7 cellular contexts compared by ENCODE assay signal in genomic region chr3:32816439-32817194, GRCh38. TPM values are rescaled to one million over a fixed set of nuclear protein-coding genes. Genes with fewer than 3 reads are reported as not detected.
DNase-seq lines count a peak whose midpoint lies in the region; ATAC-seq and TF ChIP-seq lines count a peak whose summit lies in the region.

No MANE protein-coding gene starts in this region.

- peaks cover 43% of the 10 kb centered on the region for H3K27me3 Mint-ChIP-seq in central memory CD8-positive, alpha-beta T cell

- no peaks in the 10 kb centered on the region for H3K27me3 ChIP-seq in Loucy (ENCODE audit: insufficient read depth, low read length, poor library complexity, severe bottlenecking)
- peaks cover 6 to 47% of the 10 kb centered on the region in 2 donors for H3K27me3 ChIP-seq in right lobe of liver
- no peaks in the 10 kb centered on the region for H3K27me3 ChIP-seq in testis
- no peaks in the 10 kb centered on the region for H3K27me3 ChIP-seq in WERI-Rb-1 (ENCODE audit: insufficient read depth, low read depth, severe bottlenecking)

- H3K9me3 Mint-ChIP-seq in central memory CD8-positive, alpha-beta T cell, result no peaks in the 10 kb centered on the region

- peaks cover 17% of the 10 kb centered on the region; the same call in 1 of the 2 replicates for H3F3A ChIP-seq in Loucy (ENCODE audit: low read depth)

- peaks cover 51% of the 10 kb centered on the region for H3K79me2 ChIP-seq in Loucy (ENCODE audit: insufficient read depth, low read length)

- H3K27ac ChIP-seq in right lobe of liver (no peak overlapping the region), testis (peak overlapping the region in 1 of 2 donors; percentile 10), WERI-Rb-1 (no peak overlapping the region)

- H4K20me1 ChIP-seq in Loucy (ENCODE audit: insufficient read depth, low read length, poor library complexity, severe bottlenecking), result peaks cover 23% of the 10 kb centered on the region

- intact Hi-C loops in right lobe of liver (cut with DNase I) (no loop called here), testis (cut with DNase I; ENCODE audit: low total_unique reads) (no loop called here)

- no peak for ATAC-seq in central memory CD8-positive, alpha-beta T cell (replicated peaks; ENCODE audit: extremely low read depth, poor library complexity, severe bottlenecking)
- ATAC-seq in right lobe of liver, result no peak
- no peak for ATAC-seq in GM19455 (IDR thresholded peaks at IDR 0.05; ENCODE audit: unreplicated experiment)

- H3K36me3 Mint-ChIP-seq in central memory CD8-positive, alpha-beta T cell (ENCODE audit: insufficient read depth), result no peaks in the 10 kb centered on the region

- TF ChIP-seq CTCF in Loucy (conservative IDR thresholded peaks at IDR 0.05; ENCODE audit: low read length) (no peak), right lobe of liver (IDR thresholded peaks at IDR 0.05) (no peak), testis (IDR thresholded peaks at IDR 0.05) (no peak), WERI-Rb-1 (IDR thresholded peaks at IDR 0.05; ENCODE audit: low read depth, low read length) (no peak)

- no peak overlapping the region for H3K27ac Mint-ChIP-seq in central memory CD8-positive, alpha-beta T cell (ENCODE audit: low read depth)

- H3K4me2 ChIP-seq in Loucy (ENCODE audit: low read depth, low read length, poor library complexity, severe bottlenecking), result peak overlapping the region; percentile 99

- peak overlapping the region; percentile 99 for H3K9ac ChIP-seq in Loucy (ENCODE audit: low read depth, low read length, poor library complexity, severe bottlenecking)

- H3K9me3 ChIP-seq in Loucy (ENCODE audit: insufficient read depth, low read depth, low read length) (no peaks in the 10 kb centered on the region), right lobe of liver (no peaks in the 10 kb centered on the region), testis (no peaks in the 10 kb centered on the region), WERI-Rb-1 (ENCODE audit: severe bottlenecking) (peaks cover 8% of the 10 kb centered on the region)

- H3K4me1 Mint-ChIP-seq in central memory CD8-positive, alpha-beta T cell, result no peaks in the 10 kb centered on the region

- H2AFZ ChIP-seq in Loucy (ENCODE audit: low read length), result peak overlapping the region; percentile 99

- no peaks in the 10 kb centered on the region for H3K9me2 ChIP-seq in Loucy (replicated peaks; ENCODE audit: low read depth, low read length)

- 0% methylated on average over 26 of the region's 78 CpGs for WGBS in right lobe of liver (ENCODE audit: insufficient coverage, low coverage, low lambda C conversion rate, missing lambda C conversion rate)
- WGBS in testis, 2 donors, result 0 to 1% methylated on average over 35 to 78 of the region's 78 CpGs

- H3K4me3 ChIP-seq in GM08714 (ENCODE audit: low read length), result peak overlapping the region; percentile 71; the same call in 1 of the 2 replicates
- peak overlapping the region; percentile 99 for H3K4me3 ChIP-seq in Loucy (ENCODE audit: low read length, poor library complexity, severe bottlenecking)
- H3K4me3 ChIP-seq in right lobe of liver, result peak overlapping the region; percentile 18 to 39 (median 29)
- H3K4me3 ChIP-seq in testis, result peak overlapping the region; percentile 43 to 57
- H3K4me3 ChIP-seq in WERI-Rb-1 (ENCODE audit: low read depth, low read length), result no peak overlapping the region

- no peak for DNase-seq in central memory CD8-positive, alpha-beta T cell (ENCODE audit: low spot score in 2 of 2)
- DNase-seq in right lobe of liver (peak in 1 of 3 donors; percentile 24), testis (peak; percentile 45), WERI-Rb-1 (no peak)

- no peak for TF ChIP-seq POLR2A in right lobe of liver (IDR thresholded peaks at IDR 0.05)
- TF ChIP-seq POLR2A in testis (IDR thresholded peaks at IDR 0.05), result no peak

- H3K4me3 Mint-ChIP-seq in central memory CD8-positive, alpha-beta T cell, result peak overlapping the region; percentile 58

- H3K36me3 ChIP-seq in Loucy (ENCODE audit: insufficient read depth, low read length) (no peaks in the 10 kb centered on the region), right lobe of liver (no peaks in the 10 kb centered on the region), testis (ENCODE audit: low read depth, missing control alignments) (no peaks in the 10 kb centered on the region), WERI-Rb-1 (no peaks in the 10 kb centered on the region)

- peaks cover 45% of the 10 kb centered on the region for H3K4me1 ChIP-seq in Loucy (ENCODE audit: insufficient read depth, low read length, poor library complexity, severe bottlenecking)
- peaks cover 0 to 17% (median 0%) of the 10 kb centered on the region in 4 donors for H3K4me1 ChIP-seq in right lobe of liver
- H3K4me1 ChIP-seq in testis, result peaks cover 4% of the 10 kb centered on the region

RNA-seq across cellular contexts. Expression of gene TRIM71, which starts 1.2 kb away (rescaled TPM):
- total RNA-seq in right lobe of liver (not detected), testis (10 to 100 TPM; 20.6 to 21.0 TPM)
- 9.9 TPM for polyA plus RNA-seq in testis (ENCODE audit: insufficient read depth, low read depth, low replicate concordance)

Comparison
In these comparisons a context has a peak if more than half of its experiments do, and no peak if none do; other contexts are left out.
1. RNA of gene TRIM71, which starts 1.2 kb away (total RNA-seq): 20.6 to 21.0 TPM in testis; not detected in right lobe of liver; every median in the first group is over 10 times any median in the second.